In the genomic region with DNA sequence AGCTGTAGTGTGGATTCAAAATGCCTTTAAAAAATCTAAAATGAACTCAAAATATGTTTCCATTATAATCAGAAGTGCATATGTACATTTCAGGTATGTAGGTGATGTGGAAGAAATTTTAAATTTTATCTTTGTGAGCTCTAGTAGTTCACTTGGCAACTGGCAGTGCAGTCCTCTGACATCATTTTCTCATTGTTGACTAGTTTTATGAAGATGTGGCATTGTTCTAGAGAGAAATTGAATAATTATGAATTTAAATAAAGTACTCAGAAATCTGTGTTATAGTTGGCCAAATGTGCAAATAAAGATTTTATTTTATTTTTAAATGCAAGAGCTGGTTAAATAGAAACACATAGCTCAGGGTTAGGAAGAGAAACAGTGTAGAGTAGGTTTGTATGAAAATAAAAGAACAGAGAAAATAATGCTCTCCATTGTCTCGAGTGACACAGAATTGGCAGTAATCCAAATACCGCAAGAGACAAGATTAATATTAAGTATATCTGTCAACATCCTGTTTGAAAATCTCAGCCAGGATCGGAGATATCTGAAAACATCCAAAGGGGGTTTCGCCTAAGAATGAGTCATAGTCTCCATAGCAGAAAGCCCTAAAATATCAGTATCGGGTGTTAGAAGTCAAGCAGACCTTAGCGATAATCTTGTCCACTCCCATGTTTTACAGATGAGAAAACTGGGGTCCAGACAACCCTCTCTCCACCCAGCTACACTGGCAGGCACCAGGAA, we compare ENCODE assay signal across 12 cellular contexts.
A peak's percentile ranks its signal among the peaks of the same experiment; 100 is the strongest.
DNase-seq lines count a peak whose midpoint lies in the region; ATAC-seq and TF ChIP-seq lines count a peak whose summit lies in the region.
"Had no signal": no experiment of that assay in that cellular context is flagged by ENCODE, and none has a peak within 500 bp of the region (broad histone marks: within the 10 kb centered on the region; RNA-seq: fewer than 3 reads in every experiment).

No MANE protein-coding gene starts in this region.

- TF ChIP-seq CTCF in A673 (conservative IDR thresholded peaks at IDR 0.05; ENCODE audit: low read depth, low read length) = no peak

- intact Hi-C loops in A673 (cut with micrococcal nuclease; ENCODE audit: unreplicated experiment) = no loop called here

- BruUV-seq in A673 (replicated peaks; lab: Mats Ljungman, UMichigan) = no TSS peak

- H3K27ac ChIP-seq in A673 (ENCODE audit: low read depth, low read length, poor library complexity, severe bottlenecking) = no peak overlapping the region

- no peaks in the 10 kb centered on the region for H3K36me3 ChIP-seq in A673 (ENCODE audit: insufficient read depth, low read length, poor library complexity, severe bottlenecking)
- H3K36me3 ChIP-seq: esophagus muscularis mucosa had no signal

- H3K4me3 ChIP-seq in A673 (ENCODE audit: low read depth, low read length, poor library complexity, severe bottlenecking) = no peak overlapping the region

- ATAC-seq in GM21390 (IDR thresholded peaks at IDR 0.05; ENCODE audit: unreplicated experiment) = no peak
- ATAC-seq in GM21447 (IDR thresholded peaks at IDR 0.05; ENCODE audit: unreplicated experiment) = no peak
- ATAC-seq: stimulated activated naive CD8-positive, alpha-beta T cell treated with anti-CD3 and anti-CD28 coated beads, Interleukin-15, amount 100 ng/mL, for 72 hours had no signal

- H3K27me3 ChIP-seq in A673 (replicated peaks; ENCODE audit: insufficient read depth, low read depth, low read length, poor library complexity) = no peaks in the 10 kb centered on the region
- H3K27me3 ChIP-seq: esophagus muscularis mucosa had no signal

- POLR2A ChIA-PET in A673 (lab: Charles Lee; ENCODE audit: low non-redundant PET) = no interaction called here

- CTCF ChIA-PET in A673 (lab: Charles Lee) = no interaction called here

- H3K4me1 ChIP-seq in A673 (ENCODE audit: insufficient read depth, low read length, poor library complexity, severe bottlenecking) = peaks cover 6% of the 10 kb centered on the region

- H3K9me3 ChIP-seq in A673 (ENCODE audit: low read depth, low read length, poor library complexity, severe bottlenecking) = no peaks in the 10 kb centered on the region
- H3K9me3 ChIP-seq: esophagus muscularis mucosa had no signal

- DNase-seq in A673 (ENCODE audit: low spot score) (peak; percentile 47), HCEC 1CT (peak; percentile 57), SW480 (ENCODE audit: low spot score) (peak; percentile 79), glomerular visceral epithelial cell (ENCODE audit: extremely low spot score) (peak; percentile 67), SKM-1 treated with dmso at 0.1 percent for 144 hours (lab: John Stamatoyannopoulos, UW; ENCODE audit: unreplicated experiment) (no peak)
- no peak for DNase-seq in activated CD4-positive, alpha-beta T cell treated with anti-CD3 and anti-CD28 coated beads, Interleukin-2, amount 50 U/mL, for 48 hours
- DNase-seq: NCI-H187 treated with DMSO at 0.1 percent for 48 hours; occipital lobe; stimulated activated naive CD8-positive, alpha-beta T cell treated with anti-CD3 and anti-CD28 coated beads, Interleukin-15, amount 100 ng/mL, for 72 hours had no signal

Comparison
In these comparisons a context has a peak if more than half of its experiments do, and no peak if none do; other contexts are left out.
1. DNase-seq: peak in A673 (single experiment), HCEC 1CT (single experiment), SW480 (single experiment) and glomerular visceral epithelial cell (single experiment); none in SKM-1 treated with dmso at 0.1 percent for 144 hours (single experiment) and activated CD4-positive, alpha-beta T cell treated with anti-CD3 and anti-CD28 coated beads, Interleukin-2, amount 50 U/mL, for 48 hours (0 of 2).